Comparison of ENCODE assay signal across 31 cellular contexts in the genomic region with DNA sequence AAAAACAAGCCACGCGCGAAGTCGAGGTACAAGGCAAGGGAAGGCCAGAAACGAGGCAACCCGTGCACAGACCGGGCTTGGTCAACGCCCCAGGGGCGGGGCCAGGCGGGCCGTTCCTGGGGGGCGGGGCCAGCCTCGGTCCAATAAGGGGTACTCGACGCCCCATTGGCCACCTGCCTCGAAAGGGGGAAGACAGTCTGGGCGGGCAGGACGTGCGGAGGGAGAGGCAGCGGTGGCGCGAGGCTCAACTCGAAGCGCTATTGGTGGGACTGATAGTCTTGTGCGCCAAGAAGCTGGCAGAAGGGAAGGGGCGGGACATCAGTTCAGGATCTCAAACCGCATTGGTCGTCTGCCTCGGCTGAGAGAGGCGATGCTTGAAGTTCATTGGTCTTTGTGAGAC. TPM values are rescaled to one million over a fixed set of nuclear protein-coding genes. Genes with fewer than 3 reads are reported as not detected.
DNase-seq lines count a peak whose midpoint lies in the region; ATAC-seq and TF ChIP-seq lines count a peak whose summit lies in the region.
"Had no signal": no experiment of that assay in that cellular context is flagged by ENCODE, and none has a peak within 500 bp of the region (broad histone marks: within the 10 kb centered on the region; RNA-seq: fewer than 3 reads in every experiment).

A gene with protein sequence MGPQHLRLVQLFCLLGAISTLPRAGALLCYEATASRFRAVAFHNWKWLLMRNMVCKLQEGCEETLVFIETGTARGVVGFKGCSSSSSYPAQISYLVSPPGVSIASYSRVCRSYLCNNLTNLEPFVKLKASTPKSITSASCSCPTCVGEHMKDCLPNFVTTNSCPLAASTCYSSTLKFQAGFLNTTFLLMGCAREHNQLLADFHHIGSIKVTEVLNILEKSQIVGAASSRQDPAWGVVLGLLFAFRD (minus strand): TSS at position 83 of the 400 bp plus-strand sequence. CDS start 5,398 bp downstream, outside the sequence.

- TF ChIP-seq RAD21 in IMR-90 (IDR thresholded peaks at IDR 0.05; ENCODE audit: low read length), result no peak

- H4K20me1 ChIP-seq in IMR-90 (ENCODE audit: insufficient read depth, low read length), result no peaks in the 10 kb centered on the region

- no peak within 1 kb of the TSS for H3K18ac ChIP-seq in IMR-90 (ENCODE audit: low read depth, low read length)

- intact Hi-C loops in IMR-90 (cut with micrococcal nuclease), result no loop called here
- intact Hi-C loops in prostate gland (cut with DNase I), result no loop called here

- BruUV-seq in IMR-90 (replicated peaks; lab: Mats Ljungman, UMichigan), result no TSS peak

- TF ChIP-seq POLR2A in IMR-90 (IDR thresholded peaks at IDR 0.05; ENCODE audit: low read depth, low read length) (no peak), erythroblast (IDR thresholded peaks at IDR 0.05; ENCODE audit: low read length) (no peak), prostate gland (IDR thresholded peaks at IDR 0.05) (no peak)

- no peak within 1 kb of the TSS for H4K91ac ChIP-seq in IMR-90 (ENCODE audit: insufficient read depth, low read depth, low read length)

- H2AFZ ChIP-seq in IMR-90 (replicated peaks; ENCODE audit: low read length, poor library complexity), result no peak within 1 kb of the TSS

- H3K56ac ChIP-seq in IMR-90 (ENCODE audit: extremely low read depth, insufficient read depth, low read length), result no peak within 1 kb of the TSS

- H3K27me3 ChIP-seq in IMR-90 (ENCODE audit: control insufficient read depth, insufficient read depth, low read length) (peaks cover 6% of the 10 kb centered on the region), prostate gland (replicated peaks; ENCODE audit: insufficient read depth) (no peaks in the 10 kb centered on the region)

- H3K9me1 ChIP-seq in IMR-90 (ENCODE audit: insufficient read depth, low read length), result no peaks in the 10 kb centered on the region

- no peak within 1 kb of the TSS for H3K23ac ChIP-seq in IMR-90 (ENCODE audit: low read depth, low read length)

- no peak within 1 kb of the TSS for H3K4me2 ChIP-seq in IMR-90 (ENCODE audit: low read depth, low read length)
- H3K4me2 ChIP-seq: smooth muscle cell had no signal

- TF ChIP-seq CTCF in IMR-90 (conservative IDR thresholded peaks at IDR 0.05; ENCODE audit: low read depth, low read length), result no peak
- TF ChIP-seq CTCF in prostate gland (IDR thresholded peaks at IDR 0.05), result no peak

- H2AK9ac ChIP-seq in IMR-90 (replicated peaks; ENCODE audit: low read depth, low read length, poor library complexity), result peak within 1 kb of the TSS; percentile 52

- no peaks in the 10 kb centered on the region for H3K9me3 ChIP-seq in IMR-90 (ENCODE audit: control insufficient read depth, insufficient read depth, low read length)
- H3K9me3 ChIP-seq in prostate gland, result no peaks in the 10 kb centered on the region
- H3K9me3 ChIP-seq: SJCRH30 had no signal

- H3K36me3 ChIP-seq in IMR-90 (ENCODE audit: control insufficient read depth, insufficient read depth, low read length) (no peaks in the 10 kb centered on the region), prostate gland (no peaks in the 10 kb centered on the region)
- H3K36me3 ChIP-seq: SJCRH30 had no signal

- H3K27ac ChIP-seq in IMR-90 (ENCODE audit: insufficient read depth, low read length) (no peak within 1 kb of the TSS), prostate gland (no peak within 1 kb of the TSS)
- H3K27ac ChIP-seq: SJCRH30 had no signal

- no peak for ATAC-seq in IMR-90 (ENCODE audit: low read depth)
- ATAC-seq in HG03460 (IDR thresholded peaks at IDR 0.05; ENCODE audit: unreplicated experiment), result no peak
- ATAC-seq: left ventricle myocardium superior, natural killer cell had no signal

- H3K4ac ChIP-seq in IMR-90 (ENCODE audit: low read depth, low read length), result no peak within 1 kb of the TSS

- no peak within 1 kb of the TSS for H2BK15ac ChIP-seq in IMR-90 (ENCODE audit: low read depth, low read length)

- 95% methylated on average over 16 of the region's 30 CpGs; no CpG with 5 or more reads in 1 of the 2 experiments for WGBS in IMR-90 (ENCODE audit: extremely low coverage in 2 of 2, insufficient read length in 1 of 2), 2 experiments
- 79% methylated on average over 30 of the region's 30 CpGs for WGBS in prostate gland

- peak; percentile 10 for DNase-seq in stimulated activated CD4-positive, alpha-beta T cell treated with anti-CD3 and anti-CD28 coated beads, Interleukin-15, amount 100 ng/mL, for 24 hours
- no peak for DNase-seq in stimulated activated CD4-positive, alpha-beta T cell treated with anti-CD3 and anti-CD28 coated beads, Interleukin-4, amount 100 ng/mL, for 24 hours
- DNase-seq in IMR-90, result no peak
- peak; percentile 23 to 39 for DNase-seq in erythroblast (lab: John Stamatoyannopoulos, UW)
- no peak for DNase-seq in prostate gland (ENCODE audit: low spot score)
- DNase-seq in NCI-H1105 treated with DMSO at 0.1 percent for 48 hours (lab: John Stamatoyannopoulos, UW), result no peak
- DNase-seq: activated B cell treated with CpG ODN at 0.5 μM for 24 hours; activated CD4-positive, alpha-beta T cell treated with anti-CD3 and anti-CD28 coated beads, Interleukin-2, amount 50 U/mL, for 48 hours; activated T-cell treated with anti-CD3 and anti-CD28 coated beads for 4 hours; C1 segment of cervical spinal cord; Calu3; foreskin fibroblast; hypothalamus; islet precursor cell; KBM-7; left ventricle myocardium superior; MM.1S; natural killer cell; NCI-H1436 treated with DMSO at 0.1 percent for 48 hours; NCI-H2171; NCI-H524 treated with DMSO at 0.1 percent for 48 hours; SJCRH30; stimulated activated CD4-positive, alpha-beta T cell treated with anti-CD3 and anti-CD28 coated beads, Interleukin-2, amount 100 ng/mL, for 48 hours had no signal

- H3K4me1 ChIP-seq in IMR-90 (ENCODE audit: control insufficient read depth, insufficient read depth, low read length) (no peaks in the 10 kb centered on the region), prostate gland (replicated peaks) (no peaks in the 10 kb centered on the region)

- dilution Hi-C loops in IMR-90 (cut with HindIII; ENCODE audit: low sequenced_read_pairs, unreplicated experiment), result no loop called here

- H3K14ac ChIP-seq in IMR-90 (replicated peaks; ENCODE audit: low read depth, low read length), result no peak within 1 kb of the TSS

- CTCF ChIA-PET in IMR-90 (lab: Yijun Ruan, JAX), result no interaction called here

- POLR2A ChIA-PET in IMR-90 (lab: Charles Lee; ENCODE audit: unreplicated experiment), result no interaction called here

- H3K9ac ChIP-seq in IMR-90 (ENCODE audit: low read depth, low read length), result no peak within 1 kb of the TSS

- no peak within 1 kb of the TSS for H2BK120ac ChIP-seq in IMR-90 (ENCODE audit: low read depth, low read length)

- no peak within 1 kb of the TSS for H4K8ac ChIP-seq in IMR-90 (ENCODE audit: low read depth in 2 of 2, low read length in 2 of 2)

- no peak within 1 kb of the TSS for H2BK5ac ChIP-seq in IMR-90 (ENCODE audit: low read depth, low read length, poor library complexity, severe bottlenecking)

- H2BK20ac ChIP-seq in IMR-90 (ENCODE audit: low read depth, low read length), result no peak within 1 kb of the TSS

- no peak within 1 kb of the TSS for H4K5ac ChIP-seq in IMR-90 (ENCODE audit: low read depth, low read length)

- no peak within 1 kb of the TSS for H2AK5ac ChIP-seq in IMR-90 (ENCODE audit: low read depth, low read length)

- in situ Hi-C loops in IMR-90 (cut with MboI; ENCODE audit: low sequenced_read_pairs), result no loop called here

- H3K79me1 ChIP-seq in IMR-90 (ENCODE audit: low read depth in 1 of 2, low read length in 2 of 2), result no peaks in the 10 kb centered on the region

- H3K4me3 ChIP-seq in IMR-90 (ENCODE audit: insufficient read depth, low read depth, low read length), result no peak within 1 kb of the TSS
- H3K4me3 ChIP-seq in prostate gland, result no peak within 1 kb of the TSS
- H3K4me3 ChIP-seq: SJCRH30, smooth muscle cell had no signal

TF ChIP-seq in IMR-90, 13 proteins besides CTCF, POLR2A, EP300 and RAD21:
- TF ChIP-seq, protein P1, sequence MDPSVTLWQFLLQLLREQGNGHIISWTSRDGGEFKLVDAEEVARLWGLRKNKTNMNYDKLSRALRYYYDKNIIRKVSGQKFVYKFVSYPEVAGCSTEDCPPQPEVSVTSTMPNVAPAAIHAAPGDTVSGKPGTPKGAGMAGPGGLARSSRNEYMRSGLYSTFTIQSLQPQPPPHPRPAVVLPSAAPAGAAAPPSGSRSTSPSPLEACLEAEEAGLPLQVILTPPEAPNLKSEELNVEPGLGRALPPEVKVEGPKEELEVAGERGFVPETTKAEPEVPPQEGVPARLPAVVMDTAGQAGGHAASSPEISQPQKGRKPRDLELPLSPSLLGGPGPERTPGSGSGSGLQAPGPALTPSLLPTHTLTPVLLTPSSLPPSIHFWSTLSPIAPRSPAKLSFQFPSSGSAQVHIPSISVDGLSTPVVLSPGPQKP (IDR thresholded peaks at IDR 0.05; ENCODE audit: borderline replicate concordance, low read depth, low read length), result no peak
- TF ChIP-seq CHD1 (IDR thresholded peaks at IDR 0.05; ENCODE audit: low read depth, low read length), result no peak
- no peak for TF ChIP-seq BHLHE40 (IDR thresholded peaks at IDR 0.05; ENCODE audit: low read depth, low read length)
- TF ChIP-seq FOS (IDR thresholded peaks at IDR 0.05; ENCODE audit: low read depth, low read length), result no peak
- no peak for TF ChIP-seq SMC3 (IDR thresholded peaks at IDR 0.05; ENCODE audit: low read depth, low read length)
- TF ChIP-seq MXI1 (IDR thresholded peaks at IDR 0.05; ENCODE audit: borderline replicate concordance, low read depth, low read length), result no peak
- TF ChIP-seq, protein P2, sequence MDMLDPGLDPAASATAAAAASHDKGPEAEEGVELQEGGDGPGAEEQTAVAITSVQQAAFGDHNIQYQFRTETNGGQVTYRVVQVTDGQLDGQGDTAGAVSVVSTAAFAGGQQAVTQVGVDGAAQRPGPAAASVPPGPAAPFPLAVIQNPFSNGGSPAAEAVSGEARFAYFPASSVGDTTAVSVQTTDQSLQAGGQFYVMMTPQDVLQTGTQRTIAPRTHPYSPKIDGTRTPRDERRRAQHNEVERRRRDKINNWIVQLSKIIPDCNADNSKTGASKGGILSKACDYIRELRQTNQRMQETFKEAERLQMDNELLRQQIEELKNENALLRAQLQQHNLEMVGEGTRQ (IDR thresholded peaks at IDR 0.05; ENCODE audit: low read depth, low read length), result no peak
- TF ChIP-seq RFX5 (IDR thresholded peaks at IDR 0.05; ENCODE audit: low read depth, low read length), result no peak
- TF ChIP-seq MAZ (IDR thresholded peaks at IDR 0.05; ENCODE audit: borderline replicate concordance, low read depth, low read length), result no peak
- no peak for TF ChIP-seq RCOR1 (IDR thresholded peaks at IDR 0.05; ENCODE audit: insufficient replicate concordance, low read length)
- no peak for TF ChIP-seq NFE2L2 (IDR thresholded peaks at IDR 0.05; ENCODE audit: low read depth, low read length)
- no peak for TF ChIP-seq MAFK (IDR thresholded peaks at IDR 0.05; ENCODE audit: low read depth, low read length)
- TF ChIP-seq CEBPB (IDR thresholded peaks at IDR 0.05; ENCODE audit: low read depth, low read length), result no peak

RNA-seq across cellular contexts. Expression of the gene that starts here (rescaled TPM):
- total RNA-seq in IMR-90 (2012; rRNA removed) (not detected in 2 replicates), prostate gland (1 to 10 TPM in 1 of 2 donors, not detected in 1; 6.6 TPM)
- not detected in 2 replicates for polyA plus RNA-seq in IMR-90 (2012; rRNA removed)
- polyA plus RNA-seq in IMR-90 (2012; cell fraction: cytosol; rRNA removed), result not detected in 2 replicates
- polyA plus RNA-seq in IMR-90 (2012; cell fraction: nucleus; rRNA removed; ENCODE audit: low replicate concordance), result not detected in 2 replicates
- total RNA-seq: activated B cell treated with CpG ODN at 0.5 μM for 24 hours; Calu3; cerebellum; epithelial cell of proximal tubule; left ventricle myocardium superior; natural killer cell; omental fat pad; SJCRH30; smooth muscle cell; T-helper 2 cell treated with Interferon-gamma antibody and Interleukin-4, amounts not matched to agents 100 ng/mL and 5 ng/mL, for 36 hours; urinary bladder had no signal
- polyA plus RNA-seq: AG04450, smooth muscle cell, urinary bladder had no signal

Comparison
In these comparisons a context has a peak if more than half of its experiments do, and no peak if none do; other contexts are left out.
1. DNase-seq: peak in stimulated activated CD4-positive, alpha-beta T cell treated with anti-CD3 and anti-CD28 coated beads, Interleukin-15, amount 100 ng/mL, for 24 hours (single experiment) and erythroblast (2 of 2); none in stimulated activated CD4-positive, alpha-beta T cell treated with anti-CD3 and anti-CD28 coated beads, Interleukin-4, amount 100 ng/mL, for 24 hours (single experiment), IMR-90 (single experiment), prostate gland (single experiment) and NCI-H1105 treated with DMSO at 0.1 percent for 48 hours (single experiment).